ENCODE assay signal across 2 cellular contexts in genomic region chr20:32828029-32828666, GRCh38.
TF ChIP-seq lines count a peak whose summit lies in the region.

No MANE protein-coding gene starts in this region.

TF ChIP-seq in HCT116, 20 proteins besides CTCF, POLR2A, EP300 and RAD21:
- no peak for TF ChIP-seq MAX (IDR thresholded peaks at IDR 0.05)
- no peak for TF ChIP-seq ATF3 (IDR thresholded peaks at IDR 0.05)
- TF ChIP-seq CEBPB (IDR thresholded peaks at IDR 0.05; ENCODE audit: low read depth): no peak
- TF ChIP-seq, protein P1, sequence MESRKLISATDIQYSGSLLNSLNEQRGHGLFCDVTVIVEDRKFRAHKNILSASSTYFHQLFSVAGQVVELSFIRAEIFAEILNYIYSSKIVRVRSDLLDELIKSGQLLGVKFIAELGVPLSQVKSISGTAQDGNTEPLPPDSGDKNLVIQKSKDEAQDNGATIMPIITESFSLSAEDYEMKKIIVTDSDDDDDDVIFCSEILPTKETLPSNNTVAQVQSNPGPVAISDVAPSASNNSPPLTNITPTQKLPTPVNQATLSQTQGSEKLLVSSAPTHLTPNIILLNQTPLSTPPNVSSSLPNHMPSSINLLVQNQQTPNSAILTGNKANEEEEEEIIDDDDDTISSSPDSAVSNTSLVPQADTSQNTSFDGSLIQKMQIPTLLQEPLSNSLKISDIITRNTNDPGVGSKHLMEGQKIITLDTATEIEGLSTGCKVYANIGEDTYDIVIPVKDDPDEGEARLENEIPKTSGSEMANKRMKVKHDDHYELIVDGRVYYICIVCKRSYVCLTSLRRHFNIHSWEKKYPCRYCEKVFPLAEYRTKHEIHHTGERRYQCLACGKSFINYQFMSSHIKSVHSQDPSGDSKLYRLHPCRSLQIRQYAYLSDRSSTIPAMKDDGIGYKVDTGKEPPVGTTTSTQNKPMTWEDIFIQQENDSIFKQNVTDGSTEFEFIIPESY (IDR thresholded peaks at IDR 0.05; ENCODE audit: extremely low read depth, insufficient replicate concordance, low read length): no peak
- TF ChIP-seq REST (IDR thresholded peaks at IDR 0.05; ENCODE audit: low read depth): no peak
- no peak for TF ChIP-seq ELF1 (IDR thresholded peaks at IDR 0.05; ENCODE audit: borderline replicate concordance, low read depth)
- TF ChIP-seq SP1 (IDR thresholded peaks at IDR 0.05; ENCODE audit: low read depth): no peak
- TF ChIP-seq JUND (IDR thresholded peaks at IDR 0.05): no peak
- no peak for TF ChIP-seq ZFX (IDR thresholded peaks at IDR 0.05)
- no peak for TF ChIP-seq CBX3 (IDR thresholded peaks at IDR 0.05; ENCODE audit: low read depth)
- no peak for TF ChIP-seq SIN3A (IDR thresholded peaks at IDR 0.05; ENCODE audit: low read depth)
- TF ChIP-seq SRF (IDR thresholded peaks at IDR 0.05; ENCODE audit: low read depth): no peak
- TF ChIP-seq EZH2phosphoT487 (IDR thresholded peaks at IDR 0.05; ENCODE audit: borderline replicate concordance): no peak
- no peak for TF ChIP-seq EZH2 (IDR thresholded peaks at IDR 0.05)
- no peak for TF ChIP-seq EGR1 (IDR thresholded peaks at IDR 0.05; ENCODE audit: low read depth)
- TF ChIP-seq ZNF274 (IDR thresholded peaks at IDR 0.05; ENCODE audit: low read depth, low read length): no peak
- no peak for TF ChIP-seq YY1 (IDR thresholded peaks at IDR 0.05; ENCODE audit: extremely low read depth, insufficient replicate concordance, low read depth, low read length)
- TF ChIP-seq POLR2AphosphoS5 (IDR thresholded peaks at IDR 0.05; ENCODE audit: low read depth, low read length): no peak
- no peak for TF ChIP-seq TCF7L2 (IDR thresholded peaks at IDR 0.05; ENCODE audit: borderline replicate concordance, extremely low read depth, insufficient read depth, insufficient read length)

TF ChIP-seq in HepG2, 621 proteins besides CTCF, POLR2A, EP300 and RAD21:
- no peak for TF ChIP-seq PAF1 (CRISPR knock-in tag; IDR thresholded peaks at IDR 0.05)
- TF ChIP-seq ZBTB26 (CRISPR knock-in tag; IDR thresholded peaks at IDR 0.05; ENCODE audit: borderline replicate concordance): no peak
- TF ChIP-seq MAFF (IDR thresholded peaks at IDR 0.05; ENCODE audit: low read depth, low read length): peak; percentile 51; the same call in 1 of the 2 replicates
- TF ChIP-seq MED8 (CRISPR knock-in tag; IDR thresholded peaks at IDR 0.05; ENCODE audit: insufficient replicate concordance): no peak
- TF ChIP-seq MAFK (conservative IDR thresholded peaks at IDR 0.05 in 1 of 2, IDR thresholded peaks at IDR 0.05 in 1 of 2; ENCODE audit: low read length in 2 of 2): peak; percentile 51 to 57
- TF ChIP-seq ATF7 (IDR thresholded peaks at IDR 0.05): peak; percentile 74
- no peak for TF ChIP-seq ATF7 (CRISPR knock-in tag; IDR thresholded peaks at IDR 0.05)
